Comparison of ENCODE assay signal across 27 cellular contexts in genomic region chr1:234262754-234263105, GRCh38.
DNase-seq lines count a peak whose midpoint lies in the region; ATAC-seq and TF ChIP-seq lines count a peak whose summit lies in the region.
"Had no signal": no experiment of that assay in that cellular context is flagged by ENCODE, and none has a peak within 500 bp of the region (broad histone marks: within the 10 kb centered on the region; RNA-seq: fewer than 3 reads in every experiment).

No MANE protein-coding gene starts in this region.

- H3F3A ChIP-seq in GM23248 (ENCODE audit: insufficient read depth), result no peaks in the 10 kb centered on the region

- H4K20me1 ChIP-seq in GM23248 (ENCODE audit: insufficient read depth), result no peaks in the 10 kb centered on the region

- ATAC-seq in HG03159 (IDR thresholded peaks at IDR 0.05; ENCODE audit: unreplicated experiment), result no peak
- ATAC-seq: activated T-cell treated with anti-CD3 and anti-CD28 coated beads, Interleukin-2, amount 50 U/mL, for 72 hours; HCT116; left lung; natural killer cell; stimulated activated naive B cell treated with anti-CD40 and anti-IgM and Interleukin-4, amounts not matched to agents 10 μg/mL and 1 μg/mL and 100 μg/mL, for 72 hours had no signal

- in situ Hi-C loops in GM23248 (cut with MboI), result no loop called here

- H3K4me2 ChIP-seq in GM23248 (ENCODE audit: unreplicated experiment), result no peak overlapping the region

- no peaks in the 10 kb centered on the region for H3K9me3 ChIP-seq in GM23248 (ENCODE audit: low read depth)
- H3K9me3 ChIP-seq: SJSA1, suprapubic skin had no signal

- no peaks in the 10 kb centered on the region for H3K36me3 ChIP-seq in GM23248 (ENCODE audit: low read depth)
- H3K36me3 ChIP-seq: heart left ventricle, left lung, right atrium auricular region, SJSA1, suprapubic skin, WERI-Rb-1 had no signal

- no peaks in the 10 kb centered on the region for H3K79me2 ChIP-seq in GM23248 (ENCODE audit: insufficient read depth)

- 19 to 28% methylated on average over 2 of the region's 2 CpGs for WGBS in GM23248 (ENCODE audit: low coverage in 1 of 2, low lambda C conversion rate in 2 of 2, missing lambda C conversion rate in 2 of 2), 2 experiments

- H3K27me3 ChIP-seq in GM23248 (replicated peaks; ENCODE audit: insufficient read depth), result no peaks in the 10 kb centered on the region
- H3K27me3 ChIP-seq: left lung, right atrium auricular region, suprapubic skin had no signal

- no peaks in the 10 kb centered on the region for H3K4me1 ChIP-seq in GM23248 (ENCODE audit: insufficient read depth)
- H3K4me1 ChIP-seq: heart left ventricle, left lung, right atrium auricular region, SJSA1, suprapubic skin had no signal

- H2AFZ ChIP-seq in GM23248, result no peak overlapping the region

- H3K9me2 ChIP-seq in GM23248 (ENCODE audit: insufficient read depth), result no peaks in the 10 kb centered on the region

- no peak overlapping the region for H3K27ac ChIP-seq in GM23248
- H3K27ac ChIP-seq: epithelial cell of prostate, heart left ventricle, left lung, right atrium auricular region, SJSA1, suprapubic skin, WERI-Rb-1 had no signal

- no peak for TF ChIP-seq CTCF in choroid plexus epithelial cell (conservative IDR thresholded peaks at IDR 0.05; ENCODE audit: low read depth, low read length)

- H3K9ac ChIP-seq in GM23248, result no peak overlapping the region

- peak; percentile 40 for DNase-seq in GM23248
- peak; percentile 33 for DNase-seq in RPMI7951 (ENCODE audit: low read depth)
- DNase-seq in choroid plexus epithelial cell (ENCODE audit: low read depth), result peak; percentile 1
- peak; percentile 53 for DNase-seq in pons (ENCODE audit: low spot score)
- no peak for DNase-seq in LoVo (ENCODE audit: low spot score)
- DNase-seq in cortex of kidney (lab: John Stamatoyannopoulos, UW), result no peak
- DNase-seq: activated CD4-positive, alpha-beta T cell treated with anti-CD3 and anti-CD28 coated beads, Interleukin-2, amount 10 ng/mL, durations not matched to agents 24 days and 14 days; activated naive CD4-positive, alpha-beta T cell treated with Interleukin-2 at 50 U/mL for 16 hours; activated T-cell treated with anti-CD3 and anti-CD28 coated beads, Interleukin-2, amount 50 U/mL, for 72 hours; amniotic stem cell; EL; heart left ventricle; KBM-7; left lung; midbrain; natural killer cell; NCI-H146; NCI-H510A; stimulated activated CD4-positive, alpha-beta T cell treated with anti-CD3 and anti-CD28 coated beads, Interleukin-4, amount 100 ng/mL, for 1 hour; stimulated activated naive B cell treated with anti-CD40 and anti-IgM and Interleukin-4, amounts not matched to agents 10 μg/mL and 1 μg/mL and 100 μg/mL, for 72 hours; WERI-Rb-1 had no signal

- no peak overlapping the region for H3K4me3 ChIP-seq in GM23248
- no peak overlapping the region for H3K4me3 ChIP-seq in choroid plexus epithelial cell (ENCODE audit: low read depth, low read length)
- H3K4me3 ChIP-seq: heart left ventricle, left lung, right atrium auricular region, SJSA1, suprapubic skin had no signal

Comparison
In these comparisons a context has a peak if more than half of its experiments do, and no peak if none do; other contexts are left out.
1. DNase-seq: peak in GM23248 (single experiment), RPMI7951 (single experiment), choroid plexus epithelial cell (single experiment) and pons (single experiment); none in LoVo (single experiment) and cortex of kidney (single experiment).